In genomic region chr15:50119063-50119700, GRCh38 we compare ENCODE assay signal across 12 cellular contexts. TPM values are rescaled to one million over a fixed set of nuclear protein-coding genes. Genes with fewer than 3 reads are reported as not detected.
A peak's percentile ranks its signal among the peaks of the same experiment; 100 is the strongest.
DNase-seq lines count a peak whose midpoint lies in the region; ATAC-seq and TF ChIP-seq lines count a peak whose summit lies in the region.
"Had no signal": no experiment of that assay in that cellular context is flagged by ENCODE, and none has a peak within 500 bp of the region (broad histone marks: within the 10 kb centered on the region; RNA-seq: fewer than 3 reads in every experiment).

ATP8B4 (minus strand) TSS chr15:50119233; CDS start chr15:50106966, 12,267 bp downstream.

- no peak for TF ChIP-seq CTCF in smooth muscle cell (IDR thresholded peaks at IDR 0.05; ENCODE audit: borderline replicate concordance, insufficient read depth, poor library complexity, severe bottlenecking)

- H3F3A ChIP-seq in smooth muscle cell (ENCODE audit: low read depth) = no peaks in the 10 kb centered on the region

- H3K4me1 ChIP-seq in HUES48 (ENCODE audit: control insufficient read depth, insufficient read depth, low read length) (peaks cover 8% of the 10 kb centered on the region; the same call in 1 of the 2 replicates), SJCRH30 (no peaks in the 10 kb centered on the region), ectodermal cell (ENCODE audit: control insufficient read depth, insufficient read depth, low read length) (peaks cover 5% of the 10 kb centered on the region), smooth muscle cell (ENCODE audit: low read depth) (peaks cover 17% of the 10 kb centered on the region)

- H3K4me3 ChIP-seq in HUES48 (ENCODE audit: low read depth, low read length) = no peak within 1 kb of the TSS
- H3K4me3 ChIP-seq in SJCRH30 = no peak within 1 kb of the TSS
- H3K4me3 ChIP-seq in ectodermal cell (ENCODE audit: insufficient read depth, low read depth, low read length) = no peak within 1 kb of the TSS
- H3K4me3 ChIP-seq in smooth muscle cell = no peak within 1 kb of the TSS

- H3K9ac ChIP-seq in HUES48 (ENCODE audit: low read depth, low read length) (no peak within 1 kb of the TSS), smooth muscle cell (ENCODE audit: low read depth) (no peak within 1 kb of the TSS)

- H3K27me3 ChIP-seq in HUES48 (ENCODE audit: control insufficient read depth, insufficient read depth, low read length) (no peaks in the 10 kb centered on the region), SJCRH30 (no peaks in the 10 kb centered on the region), ectodermal cell (ENCODE audit: control insufficient read depth, insufficient read depth, low read length, poor library complexity, severe bottlenecking) (no peaks in the 10 kb centered on the region), smooth muscle cell (ENCODE audit: low read depth) (no peaks in the 10 kb centered on the region)

- H3K36me3 ChIP-seq in HUES48 (ENCODE audit: control insufficient read depth, insufficient read depth, low read length) (no peaks in the 10 kb centered on the region), SJCRH30 (no peaks in the 10 kb centered on the region), ectodermal cell (ENCODE audit: control insufficient read depth, insufficient read depth, low read length) (no peaks in the 10 kb centered on the region), smooth muscle cell (ENCODE audit: low read depth) (no peaks in the 10 kb centered on the region)

- H3K4me2 ChIP-seq in smooth muscle cell = no peak within 1 kb of the TSS

- H3K9me3 ChIP-seq in HUES48 (ENCODE audit: control insufficient read depth, insufficient read depth, low read length) (no peaks in the 10 kb centered on the region), SJCRH30 (replicated peaks) (no peaks in the 10 kb centered on the region), ectodermal cell (ENCODE audit: control insufficient read depth, low read length) (no peaks in the 10 kb centered on the region), smooth muscle cell (replicated peaks; ENCODE audit: low read depth) (no peaks in the 10 kb centered on the region)

- H4K20me1 ChIP-seq in smooth muscle cell (ENCODE audit: low read depth) = no peaks in the 10 kb centered on the region

- H3K79me2 ChIP-seq in smooth muscle cell (ENCODE audit: low read depth) = no peaks in the 10 kb centered on the region

- H2AFZ ChIP-seq in smooth muscle cell (ENCODE audit: low read depth) = peak within 1 kb of the TSS; percentile 84

- WGBS in ectodermal cell, 2 experiments = 35 to 40% methylated on average over 3 of the region's 3 CpGs
- WGBS in smooth muscle cell (ENCODE audit: low lambda C conversion rate) = 65% methylated on average over 3 of the region's 3 CpGs

- no peak for ATAC-seq in GM21528 (IDR thresholded peaks at IDR 0.05; ENCODE audit: low FRiP score, unreplicated experiment)

- H3K27ac ChIP-seq in HUES48 (ENCODE audit: low read depth, low read length) = peak within 1 kb of the TSS; percentile 19
- no peak within 1 kb of the TSS for H3K27ac ChIP-seq in SJCRH30
- H3K27ac ChIP-seq in ectodermal cell (ENCODE audit: insufficient read depth, low read depth, low read length, poor library complexity, severe bottlenecking) = peak within 1 kb of the TSS; percentile 69
- no peak within 1 kb of the TSS for H3K27ac ChIP-seq in smooth muscle cell (ENCODE audit: low read depth)

- DNase-seq in SJCRH30 = no peak
- DNase-seq in smooth muscle cell (lab: John Stamatoyannopoulos, UW; ENCODE audit: unreplicated experiment) = no peak
- no peak for DNase-seq in effector CD8-positive, alpha-beta T cell (lab: John Stamatoyannopoulos, UW)
- DNase-seq in NCI-H774 (lab: John Stamatoyannopoulos, UW) = no peak
- DNase-seq: dermis blood vessel endothelial cell, DND-41, midbrain, NCI-H446 treated with DMSO at 0.1 percent for 48 hours had no signal

RNA-seq across cellular contexts. Expression of gene ATP8B4, which starts in this region (rescaled TPM):
- 14.4 and 14.7 TPM in 2 replicates for total RNA-seq in SJCRH30 (2014; rRNA removed; shearing (Covaris generic))
- polyA plus RNA-seq in ectodermal cell (2013, experiment 1 of 4) = 1.1 TPM
- 0.96 TPM for polyA plus RNA-seq in ectodermal cell (2013, experiment 2 of 4)
- polyA plus RNA-seq in ectodermal cell (2013, experiment 3 of 4) = 0.85 TPM
- 1.1 TPM for polyA plus RNA-seq in ectodermal cell (2013, experiment 4 of 4)
- total RNA-seq in smooth muscle cell = 60.5 and 63.9 TPM in 2 replicates
- polyA plus RNA-seq in smooth muscle cell = 21.7 and 25.5 TPM in 2 replicates
- polyA plus RNA-seq: IgD-negative memory B cell had no signal

Comparison
In these comparisons a context has a peak if more than half of its experiments do, and no peak if none do; other contexts are left out.
1. H3K27ac ChIP-seq: peak in HUES48 (single experiment) and ectodermal cell (single experiment); none in SJCRH30 (single experiment) and smooth muscle cell (single experiment).